ENCODE assay signal across 10 cellular contexts in the genomic region with DNA sequence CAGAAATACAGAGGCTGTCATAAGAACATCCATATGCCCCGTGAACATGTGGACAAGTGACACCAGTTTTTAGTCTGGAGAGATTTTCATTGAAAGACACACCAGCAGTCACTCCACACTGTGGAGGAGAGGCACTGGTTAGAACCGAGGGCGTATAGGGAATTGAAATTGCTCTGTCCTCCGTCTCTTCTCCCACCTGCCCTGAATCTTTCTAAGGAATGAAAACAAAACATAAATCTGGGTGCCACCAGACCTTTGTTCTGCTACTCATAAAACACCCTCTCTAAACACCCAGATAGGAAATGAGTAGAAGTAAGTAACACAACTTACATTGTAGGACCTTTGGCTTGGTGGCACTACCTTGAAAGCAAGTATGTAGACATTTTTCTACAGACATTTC. TPM values are rescaled to one million over a fixed set of nuclear protein-coding genes. Genes with fewer than 3 reads are reported as not detected.
A peak's percentile ranks its signal among the peaks of the same experiment; 100 is the strongest.
DNase-seq lines count a peak whose midpoint lies in the region; ATAC-seq and TF ChIP-seq lines count a peak whose summit lies in the region.
"Had no signal": no experiment of that assay in that cellular context is flagged by ENCODE, and none has a peak within 500 bp of the region (broad histone marks: within the 10 kb centered on the region; RNA-seq: fewer than 3 reads in every experiment).

No MANE protein-coding gene starts in this region.

- H3K4me3 ChIP-seq in breast epithelium (peak overlapping the region in 1 of 3 donors; percentile 91), hepatocyte (no peak overlapping the region), subcutaneous abdominal adipose tissue (ENCODE audit: low read depth in 1 of 5, low read length in 5 of 5) (peak overlapping the region in 3 of 5 donors; percentile 75 to 81 (median 77)), BE2C (ENCODE audit: low read depth, low read length) (no peak overlapping the region; the same call in 1 of the 2 replicates)

- CTCF ChIA-PET in MCF 10A (lab: Yijun Ruan, JAX): interaction anchor here (0.6 to 6.9 kb wide), 4 partner anchors 31 to 729 kb away, joined by 5 to 37 read pairs (median 6); no protein-coding TSS in a partner anchor
- CTCF ChIA-PET in T-cell (lab: Charles Lee): no interaction called here

- H3K27ac ChIP-seq in breast epithelium (no peak overlapping the region), hepatocyte (no peak overlapping the region), subcutaneous abdominal adipose tissue (ENCODE audit: low read depth, low read length) (no peak overlapping the region)

- H3K79me2 ChIP-seq in hepatocyte: peaks cover 1% of the 10 kb centered on the region

- ATAC-seq in T-cell (replicated peaks in 1 of 4) (no peak), HG03108 (IDR thresholded peaks at IDR 0.05; ENCODE audit: unreplicated experiment) (no peak)

- WGBS in hepatocyte (ENCODE audit: low lambda C conversion rate, missing lambda C conversion rate): 61% methylated on average over 4 of the region's 4 CpGs

- H3K27me3 Mint-ChIP-seq in MCF 10A (ENCODE audit: insufficient read depth, unreplicated experiment) (peaks cover 6% of the 10 kb centered on the region), T-cell (peaks cover 62 to 80% of the 10 kb centered on the region in 2 donors)

- DNase-seq in MCF 10A (ENCODE audit: unreplicated experiment): no peak
- DNase-seq in breast epithelium (ENCODE audit: low spot score in 2 of 2): no peak
- no peak for DNase-seq in T-cell
- no peak for DNase-seq in hepatocyte (ENCODE audit: low spot score)
- no peak for DNase-seq in BE2C
- no peak for DNase-seq in NOMO-1 (lab: John Stamatoyannopoulos, UW; ENCODE audit: unreplicated experiment in 2 of 2)
- DNase-seq: Right ventricle myocardium superior, small intestine had no signal

- no peak for TF ChIP-seq POLR2A in breast epithelium (IDR thresholded peaks at IDR 0.05)

- peaks cover 0 to 11% of the 10 kb centered on the region in 2 donors for H3K27me3 ChIP-seq in breast epithelium
- H3K27me3 ChIP-seq in hepatocyte: peaks cover 16% of the 10 kb centered on the region
- peaks cover 3 to 18% (median 12%) of the 10 kb centered on the region in 5 donors for H3K27me3 ChIP-seq in subcutaneous abdominal adipose tissue (ENCODE audit: control insufficient read depth in 5 of 5, insufficient read depth in 4 of 5, low read length in 5 of 5)
- H3K27me3 ChIP-seq in BE2C: no peaks in the 10 kb centered on the region

- H3K9me2 ChIP-seq in hepatocyte (replicated peaks; ENCODE audit: insufficient read depth): no peaks in the 10 kb centered on the region

- H3K9ac ChIP-seq in subcutaneous abdominal adipose tissue (ENCODE audit: low read length in 5 of 5): peak overlapping the region in 1 of 5 donors; percentile 69

- peak overlapping the region; percentile 95 for H3K4me2 ChIP-seq in hepatocyte

- H3K36me3 ChIP-seq in breast epithelium (no peaks in the 10 kb centered on the region), hepatocyte (replicated peaks; ENCODE audit: insufficient read depth, low read depth) (no peaks in the 10 kb centered on the region), subcutaneous abdominal adipose tissue (ENCODE audit: control insufficient read depth in 5 of 5, insufficient read depth in 5 of 5, low read length in 5 of 5) (no peaks in the 10 kb centered on the region), BE2C (no peaks in the 10 kb centered on the region)

- H3K9me3 Mint-ChIP-seq in MCF 10A (ENCODE audit: unreplicated experiment) (no peaks in the 10 kb centered on the region), T-cell (no peaks in the 10 kb centered on the region)

- peaks cover 0 to 10% of the 10 kb centered on the region in 2 donors for H3K4me1 ChIP-seq in breast epithelium
- H3K4me1 ChIP-seq in hepatocyte (ENCODE audit: insufficient read depth): peaks cover 4% of the 10 kb centered on the region
- H3K4me1 ChIP-seq in subcutaneous abdominal adipose tissue (ENCODE audit: control insufficient read depth in 5 of 5, insufficient read depth in 5 of 5, low read length in 5 of 5): peaks cover 6 to 24% (median 17%) of the 10 kb centered on the region in 5 donors
- peaks cover 8% of the 10 kb centered on the region for H3K4me1 ChIP-seq in BE2C

- no peak overlapping the region for H2AFZ ChIP-seq in hepatocyte

- H3K9me3 ChIP-seq in breast epithelium: no peaks in the 10 kb centered on the region
- H3K9me3 ChIP-seq in hepatocyte (ENCODE audit: low read depth): no peaks in the 10 kb centered on the region
- no peaks in the 10 kb centered on the region for H3K9me3 ChIP-seq in subcutaneous abdominal adipose tissue (ENCODE audit: control insufficient read depth in 5 of 5, low read length in 5 of 5)
- no peaks in the 10 kb centered on the region for H3K9me3 ChIP-seq in BE2C

- no TSS peak for BruUV-seq in MCF 10A (replicated peaks; lab: Mats Ljungman, UMichigan)

- H3K4me1 Mint-ChIP-seq in MCF 10A (ENCODE audit: insufficient read depth, unreplicated experiment) (peaks cover 6% of the 10 kb centered on the region), T-cell (peaks cover 15 to 17% (median 17%) of the 10 kb centered on the region in 3 donors)

- H3K27ac Mint-ChIP-seq in MCF 10A (ENCODE audit: low read depth, unreplicated experiment) (no peak overlapping the region), T-cell (no peak overlapping the region)

- intact Hi-C loops in MCF 10A (cut with micrococcal nuclease): loop anchor here (5.0 to 10.0 kb wide), 2 partner anchors 72 to 115 kb away; no protein-coding TSS in a partner anchor
- intact Hi-C loops in breast epithelium (cut with DNase I; ENCODE audit: low total_unique reads): no loop called here

- POLR2A ChIA-PET in MCF 10A (lab: Yijun Ruan, JAX) (interaction anchor here (2.4 to 6.6 kb wide), 4 partner anchors 31 to 168 kb away, joined by 5 to 78 read pairs (median 21); a partner anchor contains a TSS), T-cell (lab: Charles Lee) (no interaction called here)

- H3K36me3 Mint-ChIP-seq in MCF 10A (ENCODE audit: insufficient read depth, unreplicated experiment): no peaks in the 10 kb centered on the region
- H3K36me3 Mint-ChIP-seq in T-cell: no peaks in the 10 kb centered on the region

- H3K4me3 Mint-ChIP-seq in MCF 10A (ENCODE audit: unreplicated experiment) (peak overlapping the region; percentile 70), T-cell (peak overlapping the region; percentile 66 to 77 (median 72))

- no peaks in the 10 kb centered on the region for H4K20me1 ChIP-seq in hepatocyte (ENCODE audit: insufficient read depth, poor library complexity, severe bottlenecking)

- TF ChIP-seq CTCF in MCF 10A (IDR thresholded peaks at IDR 0.05; ENCODE audit: unreplicated experiment) (no peak), breast epithelium (IDR thresholded peaks at IDR 0.05) (no peak), hepatocyte (IDR thresholded peaks at IDR 0.05; ENCODE audit: poor library complexity) (no peak), BE2C (IDR thresholded peaks at IDR 0.05; ENCODE audit: low read depth, low read length) (no peak)

RNA-seq across cellular contexts. Expression of a gene that starts 37.1 kb away (rescaled TPM):
- total RNA-seq in MCF 10A (2022) (20.9 and 23.5 TPM in 2 replicates), breast epithelium (10 to 100 TPM; 24.6 to 30.2 (median 27.5) TPM), T-cell (1 to 10 TPM in 1 of 5 donors, under 1 TPM in 4; 0.22 to 1.8 (median 0.40) TPM), hepatocyte (20.9 and 22.7 TPM in 2 replicates)
- 3.4 and 5.0 TPM in 2 replicates for polyA plus RNA-seq in hepatocyte
- polyA plus RNA-seq in BE2C (2012; ENCODE audit: insufficient read depth, insufficient read length, low read depth): 6.8 TPM

Comparison
In these comparisons a context has a peak if more than half of its experiments do, and no peak if none do; other contexts are left out.
1. H3K4me3 ChIP-seq: peak in subcutaneous abdominal adipose tissue (3 of 5); none in hepatocyte (single experiment) and BE2C (single experiment).